In genomic region chr11:57480409-57481137, GRCh38 we compare ENCODE assay signal across 1 cellular context.
TF ChIP-seq lines count a peak whose summit lies in the region.

No MANE protein-coding gene starts in this region.

TF ChIP-seq in HepG2, 621 proteins besides CTCF, POLR2A, EP300 and RAD21 (continued from another document and continues in another):
- TF ChIP-seq UBTF (CRISPR knock-in tag; IDR thresholded peaks at IDR 0.05), result peak; percentile 26; the same call in 1 of the 2 replicates
- TF ChIP-seq RBM22 (optimal IDR thresholded peaks at IDR 0.05; ENCODE audit: low read length), result peak; percentile 57
- peak; percentile 28; the same call in 1 of the 2 replicates for TF ChIP-seq SSRP1 (CRISPR knock-in tag; IDR thresholded peaks at IDR 0.05)
- TF ChIP-seq HNF1B (CRISPR knock-in tag; IDR thresholded peaks at IDR 0.05), result peak; percentile 11; the same call in 1 of the 2 replicates
- TF ChIP-seq SMAD9 (CRISPR knock-in tag; IDR thresholded peaks at IDR 0.05), result 0 out of 2 replicates have a peak, but pooled peaks have one; percentile 31
- no peak for TF ChIP-seq ZNF83 (CRISPR knock-in tag; IDR thresholded peaks at IDR 0.05; ENCODE audit: borderline replicate concordance)
- 0 out of 2 replicates have a peak, but pooled peaks have one; percentile 35 for TF ChIP-seq ZBTB33 (CRISPR knock-in tag; IDR thresholded peaks at IDR 0.05)
- no peak for TF ChIP-seq MYPOP (CRISPR knock-in tag; IDR thresholded peaks at IDR 0.05)
- no peak for TF ChIP-seq POGK (CRISPR knock-in tag; conservative IDR thresholded peaks at IDR 0.05)
- TF ChIP-seq ZNF629 (CRISPR knock-in tag; conservative IDR thresholded peaks at IDR 0.05), result no peak
- 0 out of 2 replicates have a peak, but pooled peaks have one; percentile 4 for TF ChIP-seq ZNF331 (CRISPR knock-in tag; IDR thresholded peaks at IDR 0.05)
- TF ChIP-seq KDM1A (CRISPR knock-in tag; IDR thresholded peaks at IDR 0.05), result peak; percentile 39; the same call in 1 of the 2 replicates
- TF ChIP-seq NCOR1 (IDR thresholded peaks at IDR 0.05; ENCODE audit: borderline replicate concordance, low read length), result peak; percentile 80
- peak; percentile 60; the same call in 1 of the 2 replicates for TF ChIP-seq THAP9 (CRISPR knock-in tag; IDR thresholded peaks at IDR 0.05; ENCODE audit: borderline replicate concordance)
- TF ChIP-seq ZMYM3 (CRISPR knock-in tag; IDR thresholded peaks at IDR 0.05), result peak; percentile 99
- 0 out of 2 replicates have a peak, but pooled peaks have one; percentile 40 for TF ChIP-seq ZNF350 (CRISPR knock-in tag; IDR thresholded peaks at IDR 0.05; ENCODE audit: borderline replicate concordance, low read depth)
- no peak for TF ChIP-seq REST (IDR thresholded peaks at IDR 0.05; ENCODE audit: borderline replicate concordance in 1 of 2, low read depth in 1 of 2, low read length in 2 of 2)
- 0 out of 2 replicates have a peak, but pooled peaks have one; percentile 9 for TF ChIP-seq ZNF800 (CRISPR knock-in tag; IDR thresholded peaks at IDR 0.05)
- TF ChIP-seq ZNF770 (CRISPR knock-in tag; IDR thresholded peaks at IDR 0.05), result peak; percentile 52; the same call in 1 of the 2 replicates
- TF ChIP-seq SIX4 (CRISPR knock-in tag; IDR thresholded peaks at IDR 0.05), result peak; percentile 87
- TF ChIP-seq ZNF746 (CRISPR knock-in tag; IDR thresholded peaks at IDR 0.05), result no peak
- no peak for TF ChIP-seq ZNF816 (CRISPR knock-in tag; IDR thresholded peaks at IDR 0.05; ENCODE audit: borderline replicate concordance)
- no peak for TF ChIP-seq CENPT (CRISPR knock-in tag; IDR thresholded peaks at IDR 0.05; ENCODE audit: low read depth)
- peak; percentile 50; the same call in 1 of the 2 replicates for TF ChIP-seq SMC3 (IDR thresholded peaks at IDR 0.05; ENCODE audit: low read length)
- TF ChIP-seq ZNF784 (CRISPR knock-in tag; IDR thresholded peaks at IDR 0.05; ENCODE audit: borderline replicate concordance), result peak; percentile 47; the same call in 1 of the 2 replicates
- TF ChIP-seq RARA (CRISPR knock-in tag; IDR thresholded peaks at IDR 0.05), result no peak
- no peak for TF ChIP-seq ZNF576 (CRISPR knock-in tag; IDR thresholded peaks at IDR 0.05)
- 0 out of 2 replicates have a peak, but pooled peaks have one; percentile 48 for TF ChIP-seq CEBPB (IDR thresholded peaks at IDR 0.05; ENCODE audit: borderline replicate concordance, low read depth, low read length)
- TF ChIP-seq SIX1 (CRISPR knock-in tag; IDR thresholded peaks at IDR 0.05; ENCODE audit: borderline replicate concordance), result peak; percentile 96
- no peak for TF ChIP-seq ZNF580 (CRISPR knock-in tag; IDR thresholded peaks at IDR 0.05; ENCODE audit: borderline replicate concordance, low read depth)
- peak; percentile 94; the same call in 1 of the 2 replicates for TF ChIP-seq ZNF768 (CRISPR knock-in tag; IDR thresholded peaks at IDR 0.05)
